Comparison of ENCODE assay signal across 1 cellular context in genomic region chr1:54230507-54231339, GRCh38.
TF ChIP-seq lines count a peak whose summit lies in the region.

No MANE protein-coding gene starts in this region.

TF ChIP-seq in K562, 482 proteins besides CTCF, POLR2A, EP300 and RAD21 (continued from another document and continues in another):
- TF ChIP-seq MITF (IDR thresholded peaks at IDR 0.05) (no peak), FOS (IDR thresholded peaks at IDR 0.05; ENCODE audit: extremely low read depth, insufficient read length) (no peak), ZNF785 (CRISPR knock-in tag; IDR thresholded peaks at IDR 0.05) (no peak), ZNF3 (CRISPR knock-in tag; IDR thresholded peaks at IDR 0.05) (no peak), NRF1 (conservative IDR thresholded peaks at IDR 0.05 in 1 of 2, IDR thresholded peaks at IDR 0.05 in 1 of 2) (peak in 1 of 2 experiments; percentile 30; a peak in 1 of 4 replicates), POLR3G (IDR thresholded peaks at IDR 0.05; ENCODE audit: extremely low read depth, insufficient read length, insufficient replicate concordance) (no peak), SMC3 (conservative IDR thresholded peaks at IDR 0.05; ENCODE audit: insufficient read depth, low read depth, low read length) (no peak), ZBTB26 (CRISPR knock-in tag; IDR thresholded peaks at IDR 0.05) (no peak), ATF1 (CRISPR knock-in tag; IDR thresholded peaks at IDR 0.05) (no peak), ATF1 (tag; IDR thresholded peaks at IDR 0.05) (peak; percentile 38), ZNF121 (CRISPR knock-in tag; conservative IDR thresholded peaks at IDR 0.05) (no peak), SMAD1 (IDR thresholded peaks at IDR 0.05; ENCODE audit: low read depth, low read length, partially characterized antibody) (no peak), KAT7 (CRISPR knock-in tag; IDR thresholded peaks at IDR 0.05; ENCODE audit: borderline replicate concordance) (0 out of 2 replicates have a peak, but pooled peaks have one; percentile 23), ERF (CRISPR knock-in tag; IDR thresholded peaks at IDR 0.05) (no peak), ZNF766 (CRISPR knock-in tag; conservative IDR thresholded peaks at IDR 0.05) (0 out of 2 replicates have a peak, but pooled peaks have one; percentile 13), PTRF (tag; IDR thresholded peaks at IDR 0.05) (no peak), SUPT5H (IDR thresholded peaks at IDR 0.05) (no peak), CEBPB (tag; IDR thresholded peaks at IDR 0.05) (peak; percentile 31), CHD2 (IDR thresholded peaks at IDR 0.05; ENCODE audit: low read depth, low read length) (no peak), ZNF274 (IDR thresholded peaks at IDR 0.05; ENCODE audit: borderline replicate concordance, low read depth, low read length) (no peak), SMAD2 (IDR thresholded peaks at IDR 0.05; ENCODE audit: low read depth, low read length) (no peak), POLR2B (IDR thresholded peaks at IDR 0.05; ENCODE audit: low read depth, partially characterized antibody) (no peak), RBM34 (IDR thresholded peaks at IDR 0.05; ENCODE audit: borderline replicate concordance, insufficient read depth, low read length) (no peak), POLR3A (IDR thresholded peaks at IDR 0.05; ENCODE audit: borderline replicate concordance, extremely low read depth, insufficient read depth, insufficient read length) (no peak), CBX8 (IDR thresholded peaks at IDR 0.05; ENCODE audit: borderline replicate concordance, extremely low read depth, low read depth, low read length, poor library complexity, severe bottlenecking) (no peak), CXXC5 (CRISPR knock-in tag; IDR thresholded peaks at IDR 0.05) (no peak), SAP30 (IDR thresholded peaks at IDR 0.05; ENCODE audit: borderline replicate concordance, insufficient read depth, low read depth, low read length, poor library complexity, severe bottlenecking) (no peak), FOSL1 (tag; conservative IDR thresholded peaks at IDR 0.05) (peak; percentile 79), NCOA2 (IDR thresholded peaks at IDR 0.05; ENCODE audit: partially characterized antibody in 2 of 2) (no peak), ZNF589 (CRISPR knock-in tag; IDR thresholded peaks at IDR 0.05; ENCODE audit: low read depth) (no peak), RBM22 (IDR thresholded peaks at IDR 0.05; ENCODE audit: low read depth, low read length, poor library complexity, severe bottlenecking) (no peak), SP1 (CRISPR knock-in tag; IDR thresholded peaks at IDR 0.05) (no peak), TAF7 (tag; IDR thresholded peaks at IDR 0.05) (no peak), TCF7 (IDR thresholded peaks at IDR 0.05; ENCODE audit: borderline replicate concordance) (no peak), MEF2A (IDR thresholded peaks at IDR 0.05; ENCODE audit: control insufficient read depth, low read depth, low read length) (no peak), XRCC3 (IDR thresholded peaks at IDR 0.05) (no peak), MCM7 (IDR thresholded peaks at IDR 0.05) (no peak), ILF3 (IDR thresholded peaks at IDR 0.05; ENCODE audit: borderline replicate concordance) (no peak), ZBTB9 (CRISPR knock-in tag; IDR thresholded peaks at IDR 0.05) (no peak), ARID3B (CRISPR knock-in tag; IDR thresholded peaks at IDR 0.05; ENCODE audit: borderline replicate concordance) (no peak), CBX1 (IDR thresholded peaks at IDR 0.05; ENCODE audit: low read depth) (no peak), CEBPG (CRISPR knock-in tag; IDR thresholded peaks at IDR 0.05) (no peak), CEBPG (tag; conservative IDR thresholded peaks at IDR 0.05 in 1 of 2, IDR thresholded peaks at IDR 0.05 in 1 of 2) (peak in 1 of 2 experiments; percentile 37; a peak in 2 of 4 replicates)
- TF ChIP-seq, protein P1, sequence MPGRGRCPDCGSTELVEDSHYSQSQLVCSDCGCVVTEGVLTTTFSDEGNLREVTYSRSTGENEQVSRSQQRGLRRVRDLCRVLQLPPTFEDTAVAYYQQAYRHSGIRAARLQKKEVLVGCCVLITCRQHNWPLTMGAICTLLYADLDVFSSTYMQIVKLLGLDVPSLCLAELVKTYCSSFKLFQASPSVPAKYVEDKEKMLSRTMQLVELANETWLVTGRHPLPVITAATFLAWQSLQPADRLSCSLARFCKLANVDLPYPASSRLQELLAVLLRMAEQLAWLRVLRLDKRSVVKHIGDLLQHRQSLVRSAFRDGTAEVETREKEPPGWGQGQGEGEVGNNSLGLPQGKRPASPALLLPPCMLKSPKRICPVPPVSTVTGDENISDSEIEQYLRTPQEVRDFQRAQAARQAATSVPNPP (IDR thresholded peaks at IDR 0.05; ENCODE audit: borderline replicate concordance, insufficient read depth, insufficient read length) = no peak
- TF ChIP-seq, protein P2, sequence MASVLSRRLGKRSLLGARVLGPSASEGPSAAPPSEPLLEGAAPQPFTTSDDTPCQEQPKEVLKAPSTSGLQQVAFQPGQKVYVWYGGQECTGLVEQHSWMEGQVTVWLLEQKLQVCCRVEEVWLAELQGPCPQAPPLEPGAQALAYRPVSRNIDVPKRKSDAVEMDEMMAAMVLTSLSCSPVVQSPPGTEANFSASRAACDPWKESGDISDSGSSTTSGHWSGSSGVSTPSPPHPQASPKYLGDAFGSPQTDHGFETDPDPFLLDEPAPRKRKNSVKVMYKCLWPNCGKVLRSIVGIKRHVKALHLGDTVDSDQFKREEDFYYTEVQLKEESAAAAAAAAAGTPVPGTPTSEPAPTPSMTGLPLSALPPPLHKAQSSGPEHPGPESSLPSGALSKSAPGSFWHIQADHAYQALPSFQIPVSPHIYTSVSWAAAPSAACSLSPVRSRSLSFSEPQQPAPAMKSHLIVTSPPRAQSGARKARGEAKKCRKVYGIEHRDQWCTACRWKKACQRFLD (CRISPR knock-in tag; IDR thresholded peaks at IDR 0.05) = 0 out of 2 replicates have a peak, but pooled peaks have one; percentile 36
- TF ChIP-seq, protein P3, sequence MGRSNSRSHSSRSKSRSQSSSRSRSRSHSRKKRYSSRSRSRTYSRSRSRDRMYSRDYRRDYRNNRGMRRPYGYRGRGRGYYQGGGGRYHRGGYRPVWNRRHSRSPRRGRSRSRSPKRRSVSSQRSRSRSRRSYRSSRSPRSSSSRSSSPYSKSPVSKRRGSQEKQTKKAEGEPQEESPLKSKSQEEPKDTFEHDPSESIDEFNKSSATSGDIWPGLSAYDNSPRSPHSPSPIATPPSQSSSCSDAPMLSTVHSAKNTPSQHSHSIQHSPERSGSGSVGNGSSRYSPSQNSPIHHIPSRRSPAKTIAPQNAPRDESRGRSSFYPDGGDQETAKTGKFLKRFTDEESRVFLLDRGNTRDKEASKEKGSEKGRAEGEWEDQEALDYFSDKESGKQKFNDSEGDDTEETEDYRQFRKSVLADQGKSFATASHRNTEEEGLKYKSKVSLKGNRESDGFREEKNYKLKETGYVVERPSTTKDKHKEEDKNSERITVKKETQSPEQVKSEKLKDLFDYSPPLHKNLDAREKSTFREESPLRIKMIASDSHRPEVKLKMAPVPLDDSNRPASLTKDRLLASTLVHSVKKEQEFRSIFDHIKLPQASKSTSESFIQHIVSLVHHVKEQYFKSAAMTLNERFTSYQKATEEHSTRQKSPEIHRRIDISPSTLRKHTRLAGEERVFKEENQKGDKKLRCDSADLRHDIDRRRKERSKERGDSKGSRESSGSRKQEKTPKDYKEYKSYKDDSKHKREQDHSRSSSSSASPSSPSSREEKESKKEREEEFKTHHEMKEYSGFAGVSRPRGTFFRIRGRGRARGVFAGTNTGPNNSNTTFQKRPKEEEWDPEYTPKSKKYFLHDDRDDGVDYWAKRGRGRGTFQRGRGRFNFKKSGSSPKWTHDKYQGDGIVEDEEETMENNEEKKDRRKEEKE (IDR thresholded peaks at IDR 0.05; ENCODE audit: borderline replicate concordance in 1 of 2, control insufficient read depth in 1 of 2, low read depth in 2 of 2, low read length in 1 of 2) = no peak
- TF ChIP-seq, protein P4, sequence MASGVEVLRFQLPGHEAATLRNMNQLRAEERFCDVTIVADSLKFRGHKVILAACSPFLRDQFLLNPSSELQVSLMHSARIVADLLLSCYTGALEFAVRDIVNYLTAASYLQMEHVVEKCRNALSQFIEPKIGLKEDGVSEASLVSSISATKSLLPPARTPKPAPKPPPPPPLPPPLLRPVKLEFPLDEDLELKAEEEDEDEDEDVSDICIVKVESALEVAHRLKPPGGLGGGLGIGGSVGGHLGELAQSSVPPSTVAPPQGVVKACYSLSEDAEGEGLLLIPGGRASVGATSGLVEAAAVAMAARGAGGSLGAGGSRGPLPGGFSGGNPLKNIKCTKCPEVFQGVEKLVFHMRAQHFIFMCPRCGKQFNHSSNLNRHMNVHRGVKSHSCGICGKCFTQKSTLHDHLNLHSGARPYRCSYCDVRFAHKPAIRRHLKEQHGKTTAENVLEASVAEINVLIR (CRISPR knock-in tag; IDR thresholded peaks at IDR 0.05) = no peak
- TF ChIP-seq, protein P5, sequence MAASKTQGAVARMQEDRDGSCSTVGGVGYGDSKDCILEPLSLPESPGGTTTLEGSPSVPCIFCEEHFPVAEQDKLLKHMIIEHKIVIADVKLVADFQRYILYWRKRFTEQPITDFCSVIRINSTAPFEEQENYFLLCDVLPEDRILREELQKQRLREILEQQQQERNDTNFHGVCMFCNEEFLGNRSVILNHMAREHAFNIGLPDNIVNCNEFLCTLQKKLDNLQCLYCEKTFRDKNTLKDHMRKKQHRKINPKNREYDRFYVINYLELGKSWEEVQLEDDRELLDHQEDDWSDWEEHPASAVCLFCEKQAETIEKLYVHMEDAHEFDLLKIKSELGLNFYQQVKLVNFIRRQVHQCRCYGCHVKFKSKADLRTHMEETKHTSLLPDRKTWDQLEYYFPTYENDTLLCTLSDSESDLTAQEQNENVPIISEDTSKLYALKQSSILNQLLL (CRISPR knock-in tag; IDR thresholded peaks at IDR 0.05; ENCODE audit: borderline replicate concordance) = no peak
- TF ChIP-seq, protein P6, sequence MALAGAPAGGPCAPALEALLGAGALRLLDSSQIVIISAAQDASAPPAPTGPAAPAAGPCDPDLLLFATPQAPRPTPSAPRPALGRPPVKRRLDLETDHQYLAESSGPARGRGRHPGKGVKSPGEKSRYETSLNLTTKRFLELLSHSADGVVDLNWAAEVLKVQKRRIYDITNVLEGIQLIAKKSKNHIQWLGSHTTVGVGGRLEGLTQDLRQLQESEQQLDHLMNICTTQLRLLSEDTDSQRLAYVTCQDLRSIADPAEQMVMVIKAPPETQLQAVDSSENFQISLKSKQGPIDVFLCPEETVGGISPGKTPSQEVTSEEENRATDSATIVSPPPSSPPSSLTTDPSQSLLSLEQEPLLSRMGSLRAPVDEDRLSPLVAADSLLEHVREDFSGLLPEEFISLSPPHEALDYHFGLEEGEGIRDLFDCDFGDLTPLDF (CRISPR knock-in tag; IDR thresholded peaks at IDR 0.05) = no peak
- TF ChIP-seq, protein P7, sequence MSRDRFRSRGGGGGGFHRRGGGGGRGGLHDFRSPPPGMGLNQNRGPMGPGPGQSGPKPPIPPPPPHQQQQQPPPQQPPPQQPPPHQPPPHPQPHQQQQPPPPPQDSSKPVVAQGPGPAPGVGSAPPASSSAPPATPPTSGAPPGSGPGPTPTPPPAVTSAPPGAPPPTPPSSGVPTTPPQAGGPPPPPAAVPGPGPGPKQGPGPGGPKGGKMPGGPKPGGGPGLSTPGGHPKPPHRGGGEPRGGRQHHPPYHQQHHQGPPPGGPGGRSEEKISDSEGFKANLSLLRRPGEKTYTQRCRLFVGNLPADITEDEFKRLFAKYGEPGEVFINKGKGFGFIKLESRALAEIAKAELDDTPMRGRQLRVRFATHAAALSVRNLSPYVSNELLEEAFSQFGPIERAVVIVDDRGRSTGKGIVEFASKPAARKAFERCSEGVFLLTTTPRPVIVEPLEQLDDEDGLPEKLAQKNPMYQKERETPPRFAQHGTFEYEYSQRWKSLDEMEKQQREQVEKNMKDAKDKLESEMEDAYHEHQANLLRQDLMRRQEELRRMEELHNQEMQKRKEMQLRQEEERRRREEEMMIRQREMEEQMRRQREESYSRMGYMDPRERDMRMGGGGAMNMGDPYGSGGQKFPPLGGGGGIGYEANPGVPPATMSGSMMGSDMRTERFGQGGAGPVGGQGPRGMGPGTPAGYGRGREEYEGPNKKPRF (IDR thresholded peaks at IDR 0.05; ENCODE audit: low read depth, low read length) = no peak
